ENCODE assay signal across 8 cellular contexts in the genomic region with DNA sequence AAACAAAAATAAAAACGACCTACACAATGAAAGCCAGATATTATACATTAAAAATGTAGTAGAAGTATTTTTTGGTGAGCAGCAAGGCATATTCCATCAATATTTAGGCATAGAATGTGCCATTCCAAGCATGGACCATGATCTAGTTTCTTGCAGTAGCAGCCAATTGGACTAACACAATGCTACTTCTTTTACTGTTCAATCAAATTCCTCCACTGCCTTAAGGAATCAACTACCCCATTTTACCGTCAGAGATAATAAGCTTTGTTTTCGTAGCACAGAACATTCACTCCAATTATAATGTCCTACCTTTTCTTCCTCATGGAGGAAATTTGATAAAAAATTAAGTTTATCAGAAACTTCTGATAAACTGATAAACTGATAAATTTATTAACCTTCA. TPM values are rescaled to one million over a fixed set of nuclear protein-coding genes. Genes with fewer than 3 reads are reported as not detected.
DNase-seq lines count a peak whose midpoint lies in the region; ATAC-seq and TF ChIP-seq lines count a peak whose summit lies in the region.

No MANE protein-coding gene starts in this region.

- H3K4me1 ChIP-seq in mucosa of rectum (ENCODE audit: control insufficient read depth in 2 of 2, insufficient read depth in 2 of 2, low read length in 2 of 2), result peaks cover 8 to 18% of the 10 kb centered on the region in 2 donors
- no peaks in the 10 kb centered on the region for H3K4me1 ChIP-seq in uterus

- H3K36me3 ChIP-seq in mucosa of rectum (ENCODE audit: control insufficient read depth in 2 of 2, insufficient read depth in 2 of 2, low read length in 2 of 2), result no peaks in the 10 kb centered on the region
- no peaks in the 10 kb centered on the region for H3K36me3 ChIP-seq in uterus

- H3K9ac ChIP-seq in mucosa of rectum (ENCODE audit: low read depth in 1 of 2, low read length in 2 of 2), result peak overlapping the region in 1 of 2 donors; percentile 97

- POLR2A ChIA-PET in MCF 10A (lab: Yijun Ruan, JAX), result interaction anchor here (0.6 to 7.0 kb wide), 28 partner anchors 10 to 640 kb away, joined by 3 to 138 read pairs (median 4); partner anchors contain the start of genes GINM1, KATNA1, NUP43 and PCMT1

- peak overlapping the region; percentile 42 for H3K27ac Mint-ChIP-seq in MCF 10A (ENCODE audit: low read depth, unreplicated experiment)

- no peaks in the 10 kb centered on the region for H3K9me3 Mint-ChIP-seq in MCF 10A (ENCODE audit: unreplicated experiment)

- no peak for TF ChIP-seq CTCF in MCF 10A (IDR thresholded peaks at IDR 0.05; ENCODE audit: unreplicated experiment)
- no peak for TF ChIP-seq CTCF in uterus (IDR thresholded peaks at IDR 0.05)

- no peaks in the 10 kb centered on the region for H3K9me3 ChIP-seq in mucosa of rectum (ENCODE audit: control insufficient read depth in 2 of 2, low read length in 2 of 2)
- no peaks in the 10 kb centered on the region for H3K9me3 ChIP-seq in uterus

- no peak for TF ChIP-seq POLR2A in uterus (IDR thresholded peaks at IDR 0.05)

- H3K4me3 ChIP-seq in mucosa of rectum (ENCODE audit: low read length in 2 of 2) (peak overlapping the region; percentile 79 to 95), uterus (peak overlapping the region in 1 of 2 donors; percentile 76)

- peak overlapping the region; percentile 83 for H3K4me3 Mint-ChIP-seq in MCF 10A (ENCODE audit: unreplicated experiment)

- intact Hi-C loops in MCF 10A (cut with micrococcal nuclease), result loop anchor here (2.0 kb wide), 1 partner anchor 152 kb away; no protein-coding TSS in a partner anchor
- intact Hi-C loops in uterus (cut with DNase I; ENCODE audit: low total_unique reads), result no loop called here

- ATAC-seq in HG02973 (IDR thresholded peaks at IDR 0.05; ENCODE audit: unreplicated experiment), result no peak
- ATAC-seq in GM21381 (IDR thresholded peaks at IDR 0.05; ENCODE audit: unreplicated experiment), result no peak

- no peaks in the 10 kb centered on the region for H3K27me3 Mint-ChIP-seq in MCF 10A (ENCODE audit: insufficient read depth, unreplicated experiment)

- BruUV-seq in MCF 10A (replicated peaks; lab: Mats Ljungman, UMichigan), result no TSS peak

- H3K27me3 ChIP-seq in mucosa of rectum (ENCODE audit: control insufficient read depth in 2 of 2, insufficient read depth in 2 of 2, low read length in 2 of 2) (no peaks in the 10 kb centered on the region), uterus (no peaks in the 10 kb centered on the region)

- peak overlapping the region in 1 of 2 donors; percentile 96 for H3K27ac ChIP-seq in mucosa of rectum (ENCODE audit: low read depth in 2 of 2, low read length in 2 of 2)
- H3K27ac ChIP-seq in uterus, result peak overlapping the region in 1 of 2 donors; percentile 99

- peaks cover 4% of the 10 kb centered on the region for H3K4me1 Mint-ChIP-seq in MCF 10A (ENCODE audit: insufficient read depth, unreplicated experiment)

- peaks cover 17% of the 10 kb centered on the region for H3K36me3 Mint-ChIP-seq in MCF 10A (ENCODE audit: insufficient read depth, unreplicated experiment)

- DNase-seq in AG20443 (ENCODE audit: low spot score) (peak; percentile 20), HuH-7 (ENCODE audit: low spot score) (peak; percentile 28), MCF 10A (ENCODE audit: unreplicated experiment) (peak; percentile 18), uterus (no peak)
- no peak for DNase-seq in stimulated activated CD4-positive, alpha-beta T cell treated with anti-CD3 and anti-CD28 coated beads, Interleukin-1b, Interleukin-23, amount 100 ng/mL, for 48 hours

- CTCF ChIA-PET in MCF 10A (lab: Yijun Ruan, JAX), result interaction anchor here (0.5 to 1.3 kb wide), 6 partner anchors 18 to 180 kb away, joined by 3 to 5 read pairs (median 4); no protein-coding TSS in a partner anchor

RNA-seq across cellular contexts. Expression of gene LATS1, which starts 1.3 kb away (rescaled TPM):
- total RNA-seq in MCF 10A (2022) (28.8 and 34.3 TPM in 2 replicates), uterus (10 to 100 TPM in 3 of 4 donors, 1 to 10 TPM in 1; 8.5 to 45.4 (median 27.4) TPM)

RNA-seq across cellular contexts. Expression of gene NUP43, which starts 29.7 kb away (rescaled TPM):
- total RNA-seq in MCF 10A (2022) (47.8 and 50.5 TPM in 2 replicates), uterus (10 to 100 TPM; 20.2 to 71.2 (median 48.3) TPM)

RNA-seq across cellular contexts. Expression of gene PCMT1, which starts 33.0 kb away (rescaled TPM):
- total RNA-seq in MCF 10A (2022), result 117 and 121 TPM in 2 replicates
- 100 to 1,000 TPM in 2 of 4 donors, 10 to 100 TPM in 2; 34.4 to 147 (median 88.6) TPM for total RNA-seq in uterus

Comparison
In these comparisons a context has a peak if more than half of its experiments do, and no peak if none do; other contexts are left out.
1. DNase-seq: peak in AG20443 (single experiment), HuH-7 (single experiment) and MCF 10A (single experiment); none in uterus (0 of 2) and stimulated activated CD4-positive, alpha-beta T cell treated with anti-CD3 and anti-CD28 coated beads, Interleukin-1b, Interleukin-23, amount 100 ng/mL, for 48 hours (single experiment).